Comparison of ENCODE assay signal across 9 cellular contexts in the genomic region with DNA sequence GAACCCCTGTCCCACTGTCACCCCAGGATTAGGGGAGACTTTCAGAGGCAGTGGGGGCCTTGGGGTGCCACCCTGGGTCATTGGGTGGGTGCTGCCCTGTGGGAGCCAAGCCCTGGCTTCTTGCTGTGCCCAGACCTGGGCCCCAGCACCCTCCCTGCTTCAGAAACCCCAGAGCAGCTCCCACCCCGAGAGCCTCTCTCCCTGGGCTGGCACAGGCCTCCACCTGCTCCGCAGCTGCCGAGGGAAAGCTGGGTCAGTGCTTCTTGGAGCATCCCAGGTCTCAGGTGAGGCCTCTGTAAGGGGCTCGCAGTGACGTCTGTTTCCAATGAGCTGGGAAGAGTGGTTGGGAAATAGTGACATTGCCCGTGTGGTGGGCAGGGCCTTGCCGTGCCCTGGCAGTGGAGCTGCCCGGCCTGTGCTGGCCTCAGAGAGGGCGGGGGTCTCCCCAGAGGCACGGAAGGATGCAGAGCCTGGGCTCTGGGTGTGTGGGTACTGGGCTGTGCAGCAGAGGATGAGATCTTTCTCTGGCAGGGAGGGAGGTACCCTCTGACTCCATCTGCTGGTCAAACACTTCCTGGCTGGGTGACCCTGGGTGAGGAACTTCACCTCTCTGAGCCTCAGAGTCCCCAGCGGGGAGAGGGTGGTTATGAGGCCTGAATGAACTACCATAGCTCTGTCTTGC. TPM values are rescaled to one million over a fixed set of nuclear protein-coding genes. Genes with fewer than 3 reads are reported as not detected.
DNase-seq lines count a peak whose midpoint lies in the region; ATAC-seq, FAIRE-seq and TF ChIP-seq lines count a peak whose summit lies in the region.
"Had no signal": no experiment of that assay in that cellular context is flagged by ENCODE, and none has a peak within 500 bp of the region (broad histone marks: within the 10 kb centered on the region; RNA-seq: fewer than 3 reads in every experiment).

No MANE protein-coding gene starts in this region.

- H3K27me3 ChIP-seq in heart left ventricle = no peaks in the 10 kb centered on the region
- H3K27me3 ChIP-seq in right cardiac atrium (ENCODE audit: control insufficient read depth, insufficient read depth) = no peaks in the 10 kb centered on the region

- peaks cover 13% of the 10 kb centered on the region for H3K4me1 Mint-ChIP-seq in T-helper 17 cell

- FAIRE-seq in urothelium cell line (lab: Jason Lieb, UNC) = no peak
- FAIRE-seq: GM18507 had no signal

- TF ChIP-seq POLR2A in heart left ventricle (IDR thresholded peaks at IDR 0.05) = no peak

- DNase-seq in heart left ventricle = peak in 1 of 5 donors; percentile 46
- DNase-seq in right cardiac atrium = no peak
- DNase-seq in T-helper 17 cell = no peak
- DNase-seq in head of caudate nucleus = peak in 29 of 42 donors; percentile 23 to 79 (median 48)
- DNase-seq in urothelium cell line (ENCODE audit: low spot score) = peak; percentile 30
- no peak for DNase-seq in NCI-H526 treated with DMSO at 0.1 percent for 48 hours (lab: John Stamatoyannopoulos, UW)
- DNase-seq in NCI-H1417 (lab: John Stamatoyannopoulos, UW) = no peak
- DNase-seq in GF-D8 (lab: John Stamatoyannopoulos, UW) = no peak

- intact Hi-C loops in heart left ventricle (cut with DNase I) (loop anchor here in 4 of 10 donors (5.0 to 10.0 kb wide), 3 partner anchors 33 to 116 kb away; no protein-coding TSS in a partner anchor), right cardiac atrium (cut with DNase I) (loop anchor here in 2 of 4 donors (10.0 kb wide), 2 partner anchors 46 to 116 kb away; no protein-coding TSS in a partner anchor), head of caudate nucleus (cut with DNase I) (loop anchor here (2.0 kb wide), 1 partner anchor 42 kb away; no protein-coding TSS in a partner anchor)

- H3K27me3 Mint-ChIP-seq in T-helper 17 cell = no peaks in the 10 kb centered on the region

- H3K27ac Mint-ChIP-seq in T-helper 17 cell = peak overlapping the region; percentile 14

- no peak overlapping the region for H3K4me3 Mint-ChIP-seq in T-helper 17 cell

- H3K4me3 ChIP-seq in heart left ventricle (no peak overlapping the region), right cardiac atrium (ENCODE audit: low read length) (no peak overlapping the region)

- 83 to 100% (median 84%) methylated on average over 2 to 11 of the region's 11 CpGs for WGBS in heart left ventricle, 4 donors
- 78% methylated on average over 11 of the region's 11 CpGs for WGBS in right cardiac atrium

- H3K36me3 ChIP-seq in heart left ventricle = peaks cover 0 to 84% (median 55%) of the 10 kb centered on the region in 9 donors

- H3K4me1 ChIP-seq in heart left ventricle (peaks cover 6 to 40% (median 14%) of the 10 kb centered on the region in 12 donors), right cardiac atrium (ENCODE audit: control insufficient read depth, insufficient read depth, low read length) (peaks cover 10% of the 10 kb centered on the region)

- peak in 2 of 4 donors; percentile 4 to 14 for ATAC-seq in heart left ventricle
- ATAC-seq in right cardiac atrium = no peak
- no peak for ATAC-seq in T-helper 17 cell

- H3K27ac ChIP-seq in heart left ventricle (peak overlapping the region in 1 of 12 donors; percentile 79), right cardiac atrium (ENCODE audit: low read length) (no peak overlapping the region)

- H3K9me3 ChIP-seq in heart left ventricle (no peaks in the 10 kb centered on the region), right cardiac atrium (ENCODE audit: control insufficient read depth, low read length) (no peaks in the 10 kb centered on the region), T-helper 17 cell (ENCODE audit: control insufficient read depth, low read length, poor library complexity, severe bottlenecking) (no peaks in the 10 kb centered on the region)

- peaks cover 4% of the 10 kb centered on the region for H3K36me3 Mint-ChIP-seq in T-helper 17 cell (ENCODE audit: low read depth)

- peak in 10 of 12 donors; percentile 17 to 50 (median 32) for TF ChIP-seq CTCF in heart left ventricle (IDR thresholded peaks at IDR 0.05)

RNA-seq across cellular contexts. Expression of a gene that starts 23.0 kb away (rescaled TPM):
- total RNA-seq in heart left ventricle (under 1 TPM in 7 of 9 donors, not detected in 2; 0.16 to 0.80 (median 0.44) TPM), right cardiac atrium (under 1 TPM; 0.19 to 0.46 (median 0.27) TPM), T-helper 17 cell (not detected)
- polyA plus RNA-seq in heart left ventricle (under 1 TPM; 0.37 to 0.65 TPM), right cardiac atrium (0.54 TPM)

RNA-seq across cellular contexts. Expression of a gene that starts 23.1 kb away (rescaled TPM):
- total RNA-seq in heart left ventricle (100 to 1,000 TPM in 1 of 9 donors, 10 to 100 TPM in 8; 60.7 to 120 (median 77.5) TPM), right cardiac atrium (10 to 100 TPM; 62.1 to 85.5 (median 76.9) TPM), T-helper 17 cell (10 to 100 TPM; 25.9 to 27.7 TPM)
- polyA plus RNA-seq in heart left ventricle (100 to 1,000 TPM; 140 to 218 TPM), right cardiac atrium (159 TPM)

RNA-seq across cellular contexts. Expression of a gene that starts 24.3 kb away (rescaled TPM):
- total RNA-seq in heart left ventricle = 10 to 100 TPM; 15.8 to 40.7 (median 17.8) TPM
- 10 to 100 TPM; 10.6 to 21.3 TPM for polyA plus RNA-seq in heart left ventricle
- 10 to 100 TPM; 11.5 to 17.0 (median 14.2) TPM for total RNA-seq in right cardiac atrium
- 9.8 TPM for polyA plus RNA-seq in right cardiac atrium
- 10 to 100 TPM; 19.2 to 21.9 TPM for total RNA-seq in T-helper 17 cell

RNA-seq across cellular contexts. Expression of a gene that starts 53.9 kb away (rescaled TPM):
- total RNA-seq in heart left ventricle = 1 to 10 TPM in 5 of 9 donors, under 1 TPM in 4; 0.43 to 7.6 (median 1.1) TPM
- polyA plus RNA-seq in heart left ventricle = 1 to 10 TPM in 1 of 2 donors, under 1 TPM in 1; 0.82 to 1.8 TPM
- total RNA-seq in right cardiac atrium = 1 to 10 TPM; 3.5 to 5.9 (median 4.6) TPM
- 5.8 TPM for polyA plus RNA-seq in right cardiac atrium
- not detected for total RNA-seq in T-helper 17 cell

Comparison
In these comparisons a context has a peak if more than half of its experiments do, and no peak if none do; other contexts are left out.
1. DNase-seq: peak in head of caudate nucleus (29 of 42) and urothelium cell line (single experiment); none in right cardiac atrium (0 of 3), T-helper 17 cell (0 of 3), NCI-H526 treated with DMSO at 0.1 percent for 48 hours (single experiment), NCI-H1417 (0 of 3) and GF-D8 (single experiment).